Comparison of ENCODE assay signal across 8 cellular contexts in the genomic region with DNA sequence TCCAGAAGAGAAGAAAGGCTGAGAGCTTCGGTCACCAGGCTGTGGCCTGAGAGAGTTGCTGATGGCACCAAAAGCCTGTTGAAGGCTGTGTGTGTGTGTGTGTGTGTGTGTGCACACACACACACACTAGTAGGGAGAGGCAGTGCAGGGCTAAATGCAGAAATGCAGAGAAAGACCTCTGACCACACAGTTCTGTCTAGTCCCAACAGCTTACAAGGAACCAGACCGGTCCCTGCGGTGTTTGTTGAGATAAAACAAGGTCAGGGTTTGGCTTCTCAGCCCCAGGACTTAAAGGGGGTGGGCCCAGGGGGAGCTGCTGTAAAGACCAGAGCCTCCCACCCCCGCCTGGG.
DNase-seq lines count a peak whose midpoint lies in the region; ATAC-seq, FAIRE-seq and TF ChIP-seq lines count a peak whose summit lies in the region.

No MANE protein-coding gene starts in this region.

- H3K27ac ChIP-seq in ACC112 (ENCODE audit: low read depth, low read length) (peak overlapping the region; percentile 81), PC-9 (peak overlapping the region; percentile 88), esophagus (ENCODE audit: low read depth in 2 of 2, low read length in 1 of 2) (peak overlapping the region; percentile 88 to 94), neuronal stem cell (replicated peaks; ENCODE audit: low read length) (no peak overlapping the region), Karpas-422 (ENCODE audit: low read length) (no peak overlapping the region)

- POLR2A ChIA-PET in PC-9 (lab: Charles Lee; ENCODE audit: unreplicated experiment): interaction anchor here (0.6 to 0.9 kb wide), 5 partner anchors 8 to 970 kb away, joined by 3 to 4 read pairs (median 4); no protein-coding TSS in a partner anchor

- no peaks in the 10 kb centered on the region for H3K79me1 ChIP-seq in neuronal stem cell (ENCODE audit: low read depth, low read length)

- H3K9me2 ChIP-seq in PC-9 (ENCODE audit: insufficient read depth) (no peaks in the 10 kb centered on the region), Karpas-422 (replicated peaks; ENCODE audit: insufficient read depth, low read length) (no peaks in the 10 kb centered on the region)

- H4K91ac ChIP-seq in neuronal stem cell (ENCODE audit: low read depth, low read length, poor library complexity): no peak overlapping the region

- WGBS in esophagus, 2 donors: 25 to 34% methylated on average over 4 of the region's 4 CpGs
- WGBS in neuronal stem cell (ENCODE audit: extremely low coverage in 2 of 2, insufficient read length in 2 of 2, insufficient replicate concordance in 1 of 2), 2 donors: no CpG with 5 or more reads among the region's 4 CpGs

- H4K20me1 ChIP-seq in PC-9 (ENCODE audit: insufficient read depth): no peaks in the 10 kb centered on the region; the same call in 1 of the 2 replicates
- H4K20me1 ChIP-seq in Karpas-422 (ENCODE audit: insufficient read depth, low read depth, low read length): no peaks in the 10 kb centered on the region

- H3K9ac ChIP-seq in neuronal stem cell (ENCODE audit: low read depth, low read length, poor library complexity): no peak overlapping the region
- no peak overlapping the region for H3K9ac ChIP-seq in Karpas-422 (ENCODE audit: low read length)

- intact Hi-C loops in PC-9 (cut with micrococcal nuclease; ENCODE audit: unreplicated experiment): loop anchor here (1.0 to 5.0 kb wide), 6 partner anchors 13 to 309 kb away; no protein-coding TSS in a partner anchor

- H3K27me3 ChIP-seq in ACC112 (ENCODE audit: insufficient read depth, low read length) (no peaks in the 10 kb centered on the region), PC-9 (ENCODE audit: insufficient read depth, low read depth) (no peaks in the 10 kb centered on the region), esophagus (ENCODE audit: control insufficient read depth in 1 of 2, insufficient read depth in 2 of 2, low read length in 2 of 2) (no peaks in the 10 kb centered on the region), neuronal stem cell (ENCODE audit: control insufficient read depth in 3 of 3, insufficient read depth in 3 of 3, low read depth in 1 of 3, low read length in 3 of 3) (no peaks in the 10 kb centered on the region), Karpas-422 (ENCODE audit: low read length) (no peaks in the 10 kb centered on the region)

- CTCF ChIA-PET in PC-9 (lab: Charles Lee): interaction anchor here (0.5 kb wide), 1 partner anchor 243 kb away, joined by 3 read pairs; no protein-coding TSS in a partner anchor

- no peak overlapping the region for H2BK120ac ChIP-seq in neuronal stem cell (ENCODE audit: low read depth, low read length)

- BruUV-seq in PC-9 (replicated peaks; lab: Mats Ljungman, UMichigan): TSS peak; percentile 71

- H2BK15ac ChIP-seq in neuronal stem cell (ENCODE audit: low read length): no peak overlapping the region

- DNase-seq in PC-9 (peak in 1 of 2 experiments; percentile 80), neuronal stem cell (ENCODE audit: low spot score) (no peak), D721Med (ENCODE audit: insufficient read length, low spot score) (no peak), Karpas-422 (no peak), HK-2 (ENCODE audit: unreplicated experiment) (no peak)

- peak overlapping the region; percentile 32 for H3K18ac ChIP-seq in neuronal stem cell (ENCODE audit: low read length)

- H3F3A ChIP-seq in PC-9 (ENCODE audit: insufficient read depth, low read depth): peaks cover 66% of the 10 kb centered on the region

- H3K4me1 ChIP-seq in ACC112 (ENCODE audit: control insufficient read depth, insufficient read depth, low read length, unreplicated experiment) (peaks cover 45% of the 10 kb centered on the region), PC-9 (replicated peaks; ENCODE audit: insufficient read depth) (peaks cover 47% of the 10 kb centered on the region), esophagus (ENCODE audit: control insufficient read depth in 2 of 2, insufficient read depth in 2 of 2, low read length in 1 of 2) (peaks cover 19 to 53% of the 10 kb centered on the region in 2 donors), neuronal stem cell (ENCODE audit: control insufficient read depth in 2 of 2, insufficient read depth in 1 of 2, low read depth in 1 of 2, low read length in 2 of 2) (peaks cover 25 to 33% of the 10 kb centered on the region in 2 donors), Karpas-422 (ENCODE audit: low read length) (no peaks in the 10 kb centered on the region)

- no peak overlapping the region for H2BK5ac ChIP-seq in neuronal stem cell (ENCODE audit: low read length)

- no peak overlapping the region for H2AK5ac ChIP-seq in neuronal stem cell (ENCODE audit: low read depth, low read length)

- no peaks in the 10 kb centered on the region for H3K36me3 ChIP-seq in ACC112 (ENCODE audit: insufficient read depth, low read length)
- H3K36me3 ChIP-seq in PC-9 (ENCODE audit: low read depth): peaks cover 4% of the 10 kb centered on the region; the same call in 1 of the 2 replicates
- H3K36me3 ChIP-seq in esophagus (ENCODE audit: control insufficient read depth in 2 of 2, insufficient read depth in 2 of 2, low read length in 1 of 2): peaks cover 0 to 11% of the 10 kb centered on the region in 2 donors
- peaks cover 0 to 7% of the 10 kb centered on the region in 2 donors for H3K36me3 ChIP-seq in neuronal stem cell (replicated peaks in 1 of 2; ENCODE audit: control insufficient read depth in 2 of 2, insufficient read depth in 2 of 2, low read length in 2 of 2)
- H3K36me3 ChIP-seq in Karpas-422 (ENCODE audit: insufficient read depth, low read length): no peaks in the 10 kb centered on the region

- TF ChIP-seq CTCF in PC-9 (conservative IDR thresholded peaks at IDR 0.05) (no peak), D721Med (IDR thresholded peaks at IDR 0.05; ENCODE audit: insufficient read depth, missing control alignments) (no peak)

- H4K8ac ChIP-seq in neuronal stem cell (ENCODE audit: low read depth, low read length): no peak overlapping the region

- H3K14ac ChIP-seq in neuronal stem cell (ENCODE audit: low read length): no peak overlapping the region

- no peaks in the 10 kb centered on the region for H3K9me3 ChIP-seq in PC-9 (ENCODE audit: insufficient read depth, low read depth)
- H3K9me3 ChIP-seq in esophagus (ENCODE audit: control insufficient read depth in 2 of 2, insufficient read depth in 1 of 2, low read depth in 1 of 2, low read length in 1 of 2): no peaks in the 10 kb centered on the region
- H3K9me3 ChIP-seq in neuronal stem cell (replicated peaks in 1 of 2; ENCODE audit: control insufficient read depth in 2 of 2, insufficient read depth in 1 of 2, low read depth in 1 of 2, low read length in 2 of 2): no peaks in the 10 kb centered on the region
- H3K9me3 ChIP-seq in Karpas-422 (ENCODE audit: low read length): no peaks in the 10 kb centered on the region

- H3K4me3 ChIP-seq in ACC112 (ENCODE audit: low read depth, low read length): peak overlapping the region; percentile 18; the same call in 1 of the 2 replicates
- peak overlapping the region; percentile 1; the same call in 1 of the 2 replicates for H3K4me3 ChIP-seq in PC-9
- no peak overlapping the region for H3K4me3 ChIP-seq in esophagus (ENCODE audit: low read depth in 1 of 2, low read length in 2 of 2)
- H3K4me3 ChIP-seq in neuronal stem cell (ENCODE audit: low read length in 2 of 2): no peak overlapping the region
- H3K4me3 ChIP-seq in Karpas-422 (ENCODE audit: low read length): no peak overlapping the region

- H2BK12ac ChIP-seq in neuronal stem cell (ENCODE audit: low read length): no peak overlapping the region

- H3K4me2 ChIP-seq in PC-9 (peak overlapping the region; percentile 72), neuronal stem cell (ENCODE audit: insufficient read depth, low read length, poor library complexity, severe bottlenecking) (no peak overlapping the region), Karpas-422 (ENCODE audit: low read depth, low read length, poor library complexity, severe bottlenecking) (no peak overlapping the region)

- no peak for ATAC-seq in HG02678 (IDR thresholded peaks at IDR 0.05; ENCODE audit: unreplicated experiment)

- H3K79me2 ChIP-seq in ACC112 (ENCODE audit: control insufficient read depth, insufficient read depth, low read length, unreplicated experiment): no peaks in the 10 kb centered on the region
- H3K79me2 ChIP-seq in PC-9 (ENCODE audit: low read depth): peaks cover 30% of the 10 kb centered on the region
- no peaks in the 10 kb centered on the region for H3K79me2 ChIP-seq in Karpas-422 (ENCODE audit: low read length)

- H3K4ac ChIP-seq in neuronal stem cell (ENCODE audit: low read length): no peak overlapping the region

- H2AFZ ChIP-seq in ACC112 (ENCODE audit: low read length, unreplicated experiment) (no peak overlapping the region), PC-9 (no peak overlapping the region), neuronal stem cell (ENCODE audit: low read length) (peak overlapping the region; percentile 69), Karpas-422 (ENCODE audit: low read length) (no peak overlapping the region)

- no peak for FAIRE-seq in D721Med (lab: Jason Lieb, UNC)

- no peak overlapping the region for H3K23ac ChIP-seq in neuronal stem cell (ENCODE audit: low read depth, low read length, poor library complexity)

Comparison
In these comparisons a context has a peak if more than half of its experiments do, and no peak if none do; other contexts are left out.
1. H3K27ac ChIP-seq: peak in ACC112 (single experiment), PC-9 (single experiment) and esophagus (2 of 2); none in neuronal stem cell (single experiment) and Karpas-422 (single experiment).
2. H3K4me3 ChIP-seq: peak in ACC112 (single experiment) and PC-9 (single experiment); none in esophagus (0 of 2), neuronal stem cell (0 of 2) and Karpas-422 (single experiment).